Comparison of ENCODE assay signal across 7 cellular contexts in the genomic region with DNA sequence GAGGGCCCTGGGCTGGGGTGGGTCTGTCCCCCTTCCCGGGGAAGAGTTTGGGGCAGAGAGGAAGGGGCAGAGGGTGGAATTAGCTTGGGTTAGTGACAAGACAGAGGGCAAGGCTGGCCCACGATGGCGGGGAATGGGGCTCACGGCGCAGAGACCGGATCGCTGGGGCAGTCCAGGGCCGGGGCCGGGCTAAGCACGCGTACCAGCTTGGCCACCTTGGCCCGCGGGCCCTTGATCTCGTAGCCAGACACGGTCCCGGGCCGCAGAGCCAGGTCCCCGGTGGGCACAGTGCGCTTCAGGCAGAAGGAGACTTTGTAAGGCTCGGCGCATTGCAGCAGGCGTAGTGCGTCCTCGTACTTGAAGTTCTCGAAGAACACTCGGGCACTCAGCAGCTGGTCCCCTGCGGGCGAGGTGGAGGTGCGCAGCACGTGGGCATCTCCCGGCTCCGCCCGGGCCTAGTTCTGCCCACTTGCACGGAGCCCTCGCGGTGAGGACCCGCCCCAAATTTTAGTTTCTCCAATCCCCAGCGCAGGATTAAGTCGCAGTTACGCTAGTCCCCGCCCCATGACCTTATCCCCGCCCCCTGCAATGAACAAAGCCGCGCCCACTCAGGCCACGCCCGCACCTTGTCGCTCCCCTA. TPM values are rescaled to one million over a fixed set of nuclear protein-coding genes. Genes with fewer than 3 reads are reported as not detected.
DNase-seq lines count a peak whose midpoint lies in the region; ATAC-seq lines count a peak whose summit lies in the region.

No MANE protein-coding gene starts in this region.

- DNase-seq in NCI-H2227 treated with DMSO at 0.1 percent for 48 hours (lab: John Stamatoyannopoulos, UW) (peak; percentile 98), iPS DF 4.7 (ENCODE audit: extremely low read depth, low spot score) (peak; percentile 64), NCI-H2171 treated with DMSO at 0.1 percent for 48 hours (lab: John Stamatoyannopoulos, UW) (no peak), occipital lobe (lab: John Stamatoyannopoulos, UW) (no peak)
- DNase-seq in activated T-cell treated with anti-CD3 and anti-CD28 coated beads, Interleukin-2, amount 50 U/mL, for 1 hour, result peak; percentile 60
- DNase-seq in stimulated activated CD8-positive, alpha-beta memory T cell treated with anti-CD3 and anti-CD28 coated beads, Interleukin-15, amount 100 ng/mL, for 1 hour (ENCODE audit: low read depth), result peak; percentile 30

- no peak for ATAC-seq in HG03378 (IDR thresholded peaks at IDR 0.05; ENCODE audit: unreplicated experiment)

RNA-seq across cellular contexts. Expression of a gene that starts 8.6 kb away (rescaled TPM):
- total RNA-seq in occipital lobe, result 0.16 TPM

RNA-seq across cellular contexts. Expression of a gene that starts 14.6 kb away (rescaled TPM):
- 2.5 TPM for total RNA-seq in occipital lobe

RNA-seq across cellular contexts. Expression of a gene that starts 27.3 kb away (rescaled TPM):
- total RNA-seq in occipital lobe, result 2.8 TPM

RNA-seq across cellular contexts. Expression of a gene that starts 45.6 kb away (rescaled TPM):
- total RNA-seq in occipital lobe, result 9.8 TPM

RNA-seq across cellular contexts. Expression of a gene that starts 50.0 kb away (rescaled TPM):
- total RNA-seq in occipital lobe, result 108 TPM

Comparison
In these comparisons a context has a peak if more than half of its experiments do, and no peak if none do; other contexts are left out.
1. DNase-seq: peak in NCI-H2227 treated with DMSO at 0.1 percent for 48 hours (single experiment), activated T-cell treated with anti-CD3 and anti-CD28 coated beads, Interleukin-2, amount 50 U/mL, for 1 hour (single experiment), iPS DF 4.7 (single experiment) and stimulated activated CD8-positive, alpha-beta memory T cell treated with anti-CD3 and anti-CD28 coated beads, Interleukin-15, amount 100 ng/mL, for 1 hour (single experiment); none in NCI-H2171 treated with DMSO at 0.1 percent for 48 hours (single experiment) and occipital lobe (single experiment).